In genomic region chr4:107997001-107997788, GRCh38 we compare ENCODE assay signal across 12 cellular contexts. TPM values are rescaled to one million over a fixed set of nuclear protein-coding genes. Genes with fewer than 3 reads are reported as not detected.
DNase-seq lines count a peak whose midpoint lies in the region; ATAC-seq, FAIRE-seq and TF ChIP-seq lines count a peak whose summit lies in the region.
"Had no signal": no experiment of that assay in that cellular context is flagged by ENCODE, and none has a peak within 500 bp of the region (broad histone marks: within the 10 kb centered on the region; RNA-seq: fewer than 3 reads in every experiment).

No MANE protein-coding gene starts in this region.

- no peak overlapping the region for H3K4me3 ChIP-seq in mesodermal cell (ENCODE audit: extremely low read depth, insufficient read depth, low read length, poor library complexity, severe bottlenecking)

- ATAC-seq in Right ventricle myocardium inferior (peak; percentile 92), GM18858 (IDR thresholded peaks at IDR 0.05; ENCODE audit: unreplicated experiment) (no peak)
- ATAC-seq: stimulated activated memory B cell treated with anti-CD40 and anti-IgM and Interleukin-4, amounts not matched to agents 10 μg/mL and 1 μg/mL and 100 μg/mL, for 72 hours had no signal

- no peak for DNase-seq in Right ventricle myocardium inferior (ENCODE audit: missing footprints)
- no peak for DNase-seq in cardiac septum (ENCODE audit: low spot score)
- no peak for DNase-seq in NK-92 treated with Interleukin-12 subunit alpha and Interleukin-12 subunit beta, amount 100 ng/mL, for 24 hours (lab: John Stamatoyannopoulos, UW)
- no peak for DNase-seq in endothelial cell (ENCODE audit: low spot score)
- no peak for DNase-seq in GM10266 (ENCODE audit: extremely low spot score)
- DNase-seq: ACHN; activated naive CD4-positive, alpha-beta T cell treated with Interleukin-2 at 50 U/mL for 16 hours had no signal

- no peak overlapping the region for H3K27ac Mint-ChIP-seq in endothelial cell (ENCODE audit: unreplicated experiment)
- H3K27ac Mint-ChIP-seq: stimulated activated memory B cell treated with anti-CD40 and anti-IgM and Interleukin-4, amounts not matched to agents 10 μg/mL and 1 μg/mL and 100 μg/mL, for 72 hours had no signal

- FAIRE-seq in endometrium (lab: Jason Lieb, UNC): peak; percentile 84
- FAIRE-seq: GM12892 had no signal

- H3K9me3 Mint-ChIP-seq in endothelial cell (ENCODE audit: unreplicated experiment): no peaks in the 10 kb centered on the region
- H3K9me3 Mint-ChIP-seq: stimulated activated memory B cell treated with anti-CD40 and anti-IgM and Interleukin-4, amounts not matched to agents 10 μg/mL and 1 μg/mL and 100 μg/mL, for 72 hours had no signal

- H3K4me1 ChIP-seq in mesodermal cell (ENCODE audit: control insufficient read depth, insufficient read depth, low read length, poor library complexity, severe bottlenecking): peaks cover 13% of the 10 kb centered on the region

- peak overlapping the region; percentile 57 for H3K27ac ChIP-seq in mesodermal cell (ENCODE audit: low read depth, low read length, severe bottlenecking)

- TF ChIP-seq CTCF in endothelial cell (IDR thresholded peaks at IDR 0.05; ENCODE audit: unreplicated experiment): no peak
- no peak for TF ChIP-seq CTCF in GM10266 (IDR thresholded peaks at IDR 0.05; ENCODE audit: control insufficient read depth, insufficient read depth, low read depth, missing control alignments)

- no peak overlapping the region for H3K4me3 Mint-ChIP-seq in endothelial cell (ENCODE audit: unreplicated experiment)
- H3K4me3 Mint-ChIP-seq: stimulated activated memory B cell treated with anti-CD40 and anti-IgM and Interleukin-4, amounts not matched to agents 10 μg/mL and 1 μg/mL and 100 μg/mL, for 72 hours had no signal

- intact Hi-C loops in Right ventricle myocardium inferior (cut with DNase I) (loop anchor here (10.0 kb wide), 1 partner anchor 132 kb away; no protein-coding TSS in a partner anchor), cardiac septum (cut with DNase I) (no loop called here)

- H3K36me3 Mint-ChIP-seq in endothelial cell (ENCODE audit: low read depth, unreplicated experiment): no peaks in the 10 kb centered on the region

- WGBS in mesodermal cell (ENCODE audit: insufficient coverage in 2 of 2), 2 experiments: 85 to 92% methylated on average over 4 of the region's 5 CpGs

- H3K9me3 ChIP-seq in mesodermal cell (ENCODE audit: control insufficient read depth, low read length): no peaks in the 10 kb centered on the region

- peaks cover 7% of the 10 kb centered on the region for H3K4me1 Mint-ChIP-seq in endothelial cell (ENCODE audit: unreplicated experiment)

- H3K36me3 ChIP-seq in mesodermal cell (ENCODE audit: control insufficient read depth, insufficient read depth, low read length): peaks cover 14% of the 10 kb centered on the region

- H3K27me3 Mint-ChIP-seq in endothelial cell (ENCODE audit: unreplicated experiment): no peaks in the 10 kb centered on the region
- H3K27me3 Mint-ChIP-seq: stimulated activated memory B cell treated with anti-CD40 and anti-IgM and Interleukin-4, amounts not matched to agents 10 μg/mL and 1 μg/mL and 100 μg/mL, for 72 hours had no signal

RNA-seq across cellular contexts. Expression of gene HADH, which starts 7.5 kb away (rescaled TPM):
- 260 TPM for total RNA-seq in Right ventricle myocardium inferior
- 121 TPM for total RNA-seq in cardiac septum
- 49.8 TPM for polyA plus RNA-seq in mesodermal cell (2013, experiment 1 of 2)
- 49.9 TPM for polyA plus RNA-seq in mesodermal cell (2013, experiment 2 of 2)
- total RNA-seq in endothelial cell (ENCODE audit: unreplicated experiment): 26.6 TPM
